In the genomic region with DNA sequence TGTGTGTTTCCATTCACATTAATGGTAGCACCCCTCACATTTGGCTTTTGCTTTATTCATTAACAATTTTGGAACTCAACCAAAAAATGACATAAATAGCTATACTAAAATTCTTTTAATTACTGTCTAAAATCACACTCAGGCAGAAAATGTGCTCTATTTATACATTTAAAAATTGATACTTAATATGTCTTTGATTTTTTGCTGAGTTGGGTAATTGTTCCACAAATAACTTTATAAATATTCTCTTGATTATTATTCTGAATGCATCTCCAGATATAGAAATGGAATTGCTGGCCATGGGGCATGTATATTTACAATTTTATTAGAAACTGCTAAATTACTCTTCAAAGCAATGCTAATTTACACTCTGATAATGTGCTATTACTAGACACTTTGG, we compare ENCODE assay signal across 28 cellular contexts.
"Had no signal": no experiment of that assay in that cellular context is flagged by ENCODE, and none has a peak within 500 bp of the region (broad histone marks: within the 10 kb centered on the region; RNA-seq: fewer than 3 reads in every experiment).

No MANE protein-coding gene starts in this region.

- H3K4me3 ChIP-seq: neural progenitor cell, ovary, psoas muscle, skin epidermis, smooth muscle cell, spleen, suprapubic skin, testis, tibial artery, transverse colon, upper lobe of right lung, uterus had no signal

- H3K36me3 ChIP-seq: neural progenitor cell, ovary, spleen, suprapubic skin, tibial artery, transverse colon, upper lobe of right lung, uterus had no signal

- DNase-seq: natural killer cell; occipital lobe; ovary; posterior cingulate gyrus; psoas muscle; right cardiac atrium; spleen; stimulated activated CD4-positive, alpha-beta T cell treated with anti-CD3 and anti-CD28 coated beads, Interleukin-12 subunit alpha, Interleukin-12 subunit beta, amount 100 ng/mL, for 4 hours; stimulated activated CD4-positive, alpha-beta T cell treated with anti-CD3 and anti-CD28 coated beads, Interleukin-1b, Interleukin-23, amount 100 ng/mL, for 48 hours; stimulated activated CD4-positive, alpha-beta T cell treated with anti-CD3 and anti-CD28 coated beads, Interleukin-4, amount 100 ng/mL, for 1 hour; stimulated activated CD4-positive, alpha-beta T cell treated with anti-CD3 and anti-CD28 coated beads, Interleukin-4, amount 100 ng/mL, for 4 hours; stimulated activated CD8-positive, alpha-beta memory T cell treated with anti-CD3 and anti-CD28 coated beads, Interleukin-4, amount 100 ng/mL, for 48 hours; stimulated activated naive CD4-positive, alpha-beta T cell; stimulated activated naive CD8-positive, alpha-beta T cell treated with anti-CD3 and anti-CD28 coated beads, Interleukin-15, amount 100 ng/mL, for 72 hours; stimulated activated naive CD8-positive, alpha-beta T cell treated with anti-CD3 and anti-CD28 coated beads, Interleukin-15, Interleukin-2, amounts not matched to agents 100 U/mL and 50 U/mL, for 24 hours; substantia nigra; testis; tibial artery; transverse colon; upper lobe of right lung; uterus had no signal

- H3K9me3 ChIP-seq: ovary, psoas muscle, suprapubic skin, testis, tibial artery, transverse colon, upper lobe of right lung, uterus had no signal

- H3K4me1 ChIP-seq: parathyroid adenoma, psoas muscle, spleen, suprapubic skin, testis, tibial artery, transverse colon, upper lobe of right lung, uterus had no signal

- H3K4me2 ChIP-seq: neural progenitor cell, smooth muscle cell had no signal

- H3K79me2 ChIP-seq: parathyroid adenoma had no signal

- H2AFZ ChIP-seq: neural progenitor cell, parathyroid adenoma had no signal

- H3K9ac ChIP-seq: neural progenitor cell, parathyroid adenoma had no signal

- ATAC-seq: natural killer cell; psoas muscle; right cardiac atrium; sciatic nerve; stimulated activated memory B cell treated with anti-CD40 and anti-IgM and Interleukin-4, amounts not matched to agents 10 μg/mL and 1 μg/mL and 100 μg/mL, for 72 hours; stimulated activated naive CD8-positive, alpha-beta T cell treated with anti-CD3 and anti-CD28 coated beads, Interleukin-15, amount 100 ng/mL, for 72 hours; stimulated activated naive CD8-positive, alpha-beta T cell treated with anti-CD3 and anti-CD28 coated beads, Interleukin-15, Interleukin-2, amounts not matched to agents 100 U/mL and 50 U/mL, for 24 hours; upper lobe of right lung had no signal

- H3K27ac ChIP-seq: neural progenitor cell, ovary, parathyroid adenoma, psoas muscle, skin epidermis, spleen, suprapubic skin, testis, tibial artery, transverse colon, upper lobe of right lung, uterus had no signal

- H3K27me3 ChIP-seq: neural progenitor cell, ovary, spleen, suprapubic skin, testis, tibial artery, transverse colon, upper lobe of right lung, uterus had no signal
